8 cellular contexts compared by ENCODE assay signal in genomic region chr9:101398335-101398929, GRCh38. TPM values are rescaled to one million over a fixed set of nuclear protein-coding genes. Genes with fewer than 3 reads are reported as not detected.
DNase-seq lines count a peak whose midpoint lies in the region; ATAC-seq and TF ChIP-seq lines count a peak whose summit lies in the region.

Gene MRPL50, minus strand, starts transcription at chr9:101398618. Its CDS starts 26 bp downstream, at chr9:101398592.
Gene ZNF189, plus strand, starts transcription at chr9:101398851. Its CDS starts 306 bp downstream, at chr9:101399157.

- H3K36me3 Mint-ChIP-seq in nephron (ENCODE audit: low read depth) = peaks cover 94% of the 10 kb centered on the region
- H3K36me3 Mint-ChIP-seq in stimulated activated naive CD8-positive, alpha-beta T cell treated with anti-CD3 and anti-CD28 coated beads, Interleukin-15, Interleukin-2, amounts not matched to agents 100 ng/mL and 50 ng/mL, for 24 hours (ENCODE audit: low read depth) = peaks cover 85% of the 10 kb centered on the region

- TF ChIP-seq CTCF in RWPE2 (IDR thresholded peaks at IDR 0.05; ENCODE audit: poor library complexity, severe bottlenecking) = no peak
- no peak for TF ChIP-seq CTCF in fibroblast of the aortic adventitia (IDR thresholded peaks at IDR 0.05; ENCODE audit: insufficient read depth, low read length)
- TF ChIP-seq CTCF in nephron (IDR thresholded peaks at IDR 0.05; ENCODE audit: unreplicated experiment in 3 of 3) = no peak

- H3K9me3 ChIP-seq in RWPE2 (ENCODE audit: severe bottlenecking) = no peaks in the 10 kb centered on the region

- H3K4me1 Mint-ChIP-seq in nephron = peaks cover 29% of the 10 kb centered on the region
- peaks cover 81% of the 10 kb centered on the region for H3K4me1 Mint-ChIP-seq in stimulated activated naive CD8-positive, alpha-beta T cell treated with anti-CD3 and anti-CD28 coated beads, Interleukin-15, Interleukin-2, amounts not matched to agents 100 ng/mL and 50 ng/mL, for 24 hours (ENCODE audit: low read depth)

- DNase-seq in EH (ENCODE audit: low read depth) = peak; percentile 100
- DNase-seq in H4 (ENCODE audit: low spot score) = peak; percentile 99
- peak; percentile 97 for DNase-seq in LoVo (ENCODE audit: low spot score)
- DNase-seq in RWPE2 (ENCODE audit: low spot score) = peak; percentile 97
- peak; percentile 93 for DNase-seq in activated effector memory CD4-positive, alpha-beta T cell treated with Interleukin-2 at 50 U/mL for 16 hours
- DNase-seq in fibroblast of the aortic adventitia (ENCODE audit: low read depth) = peak; percentile 99

- peak; percentile 98 for ATAC-seq in RWPE2 (ENCODE audit: low read depth)

- H3K27ac ChIP-seq in RWPE2 (ENCODE audit: poor library complexity, severe bottlenecking) = no peak within 1 kb of the TSS

- peaks cover 71% of the 10 kb centered on the region for H3K36me3 ChIP-seq in RWPE2 (ENCODE audit: low read depth)

- peaks cover 5% of the 10 kb centered on the region for H3K4me1 ChIP-seq in RWPE2 (ENCODE audit: insufficient read depth, poor library complexity, severe bottlenecking)

- H3K4me3 ChIP-seq in RWPE2 (ENCODE audit: severe bottlenecking) = peak within 1 kb of the TSS; percentile 56
- peak within 1 kb of the TSS; percentile 87 for H3K4me3 ChIP-seq in fibroblast of the aortic adventitia (ENCODE audit: low read depth, low read length)

- no peaks in the 10 kb centered on the region for H3K27me3 Mint-ChIP-seq in nephron (ENCODE audit: low read depth)
- no peaks in the 10 kb centered on the region for H3K27me3 Mint-ChIP-seq in stimulated activated naive CD8-positive, alpha-beta T cell treated with anti-CD3 and anti-CD28 coated beads, Interleukin-15, Interleukin-2, amounts not matched to agents 100 ng/mL and 50 ng/mL, for 24 hours

- H3K27ac Mint-ChIP-seq in nephron = peak within 1 kb of the TSS; percentile 95 to 99 (median 99)
- H3K27ac Mint-ChIP-seq in stimulated activated naive CD8-positive, alpha-beta T cell treated with anti-CD3 and anti-CD28 coated beads, Interleukin-15, Interleukin-2, amounts not matched to agents 100 ng/mL and 50 ng/mL, for 24 hours = peak within 1 kb of the TSS; percentile 100

- H3K4me3 Mint-ChIP-seq in nephron = peak within 1 kb of the TSS; percentile 94 to 98 (median 98)
- peak within 1 kb of the TSS; percentile 100 for H3K4me3 Mint-ChIP-seq in stimulated activated naive CD8-positive, alpha-beta T cell treated with anti-CD3 and anti-CD28 coated beads, Interleukin-15, Interleukin-2, amounts not matched to agents 100 ng/mL and 50 ng/mL, for 24 hours

- peaks cover 51% of the 10 kb centered on the region for H3K9me3 Mint-ChIP-seq in nephron
- peaks cover 35% of the 10 kb centered on the region for H3K9me3 Mint-ChIP-seq in stimulated activated naive CD8-positive, alpha-beta T cell treated with anti-CD3 and anti-CD28 coated beads, Interleukin-15, Interleukin-2, amounts not matched to agents 100 ng/mL and 50 ng/mL, for 24 hours

- no peaks in the 10 kb centered on the region for H3K27me3 ChIP-seq in RWPE2 (ENCODE audit: insufficient read depth, poor library complexity, severe bottlenecking)

RNA-seq across cellular contexts. Expression of gene MRPL50, which starts in this region (rescaled TPM):
- 18.6 and 23.4 TPM in 2 replicates for total RNA-seq in H4 (2014; rRNA removed; shearing (Covaris generic))
- total RNA-seq in fibroblast of the aortic adventitia (ENCODE audit: low replicate concordance) = 8.0 and 14.0 TPM in 2 replicates

RNA-seq across cellular contexts. Expression of gene ZNF189, which starts in this region (rescaled TPM):
- 10.0 and 13.6 TPM in 2 replicates for total RNA-seq in H4 (2014; rRNA removed; shearing (Covaris generic))
- 15.3 and 18.3 TPM in 2 replicates for total RNA-seq in fibroblast of the aortic adventitia (ENCODE audit: low replicate concordance)
